In the genomic region with DNA sequence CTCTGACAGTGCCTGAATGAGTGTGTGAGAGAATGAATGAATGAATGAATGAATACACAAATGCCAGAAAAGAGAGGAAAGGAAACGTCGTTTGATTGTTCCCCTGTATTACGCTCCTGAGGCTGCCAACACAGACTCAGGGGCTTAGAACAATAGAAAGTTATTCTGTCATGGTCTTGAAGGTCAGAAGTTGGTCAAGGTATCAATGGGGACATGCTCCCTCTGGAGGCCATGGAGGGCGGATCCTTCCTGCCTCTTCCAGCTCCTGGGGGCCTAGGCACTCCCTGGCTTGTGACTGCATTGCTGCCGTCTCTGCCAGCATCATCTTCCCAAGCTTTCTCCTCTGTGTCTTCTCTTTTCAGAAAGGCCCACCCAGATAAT, we compare ENCODE assay signal across 10 cellular contexts. TPM values are rescaled to one million over a fixed set of nuclear protein-coding genes. Genes with fewer than 3 reads are reported as not detected.
A peak's percentile ranks its signal among the peaks of the same experiment; 100 is the strongest.
DNase-seq lines count a peak whose midpoint lies in the region; ATAC-seq and TF ChIP-seq lines count a peak whose summit lies in the region.
"Had no signal": no experiment of that assay in that cellular context is flagged by ENCODE, and none has a peak within 500 bp of the region (broad histone marks: within the 10 kb centered on the region; RNA-seq: fewer than 3 reads in every experiment).

No MANE protein-coding gene starts in this region.

- intact Hi-C loops in CD14-positive monocyte (cut with micrococcal nuclease) (no loop called here), left colon (cut with DNase I, micrococcal nuclease) (no loop called here)

- H3K4me3 ChIP-seq in WERI-Rb-1 (ENCODE audit: low read depth, low read length) = no peak overlapping the region
- H3K4me3 ChIP-seq: colonic mucosa, SJCRH30 had no signal

- DNase-seq in CD14-positive monocyte (ENCODE audit: low spot score) = no peak
- DNase-seq in HK-2 (ENCODE audit: unreplicated experiment) = peak; percentile 49
- peak; percentile 38 for DNase-seq in WERI-Rb-1
- no peak for DNase-seq in left colon
- DNase-seq in stimulated activated CD4-positive, alpha-beta T cell treated with anti-CD3 and anti-CD28 coated beads, Interleukin-4, amount 100 ng/mL, for 1 hour = no peak
- no peak for DNase-seq in NCI-H1105 (lab: John Stamatoyannopoulos, UW)
- DNase-seq: colonic mucosa had no signal

- H3K36me3 Mint-ChIP-seq in CD14-positive monocyte = peaks cover 5 to 12% of the 10 kb centered on the region in 2 donors

- no peak overlapping the region for H3K27ac ChIP-seq in WERI-Rb-1
- H3K27ac ChIP-seq: colonic mucosa, SJCRH30 had no signal

- TF ChIP-seq CTCF in CD14-positive monocyte (IDR thresholded peaks at IDR 0.05) (peak; percentile 39), WERI-Rb-1 (IDR thresholded peaks at IDR 0.05; ENCODE audit: low read depth, low read length) (peak; percentile 60)

- ATAC-seq in left colon (peak; percentile 53), GM18868 (IDR thresholded peaks at IDR 0.05; ENCODE audit: unreplicated experiment) (no peak), esophagus mucosa (no peak)

- H3K4me3 Mint-ChIP-seq in CD14-positive monocyte = peak overlapping the region in 1 of 2 donors; percentile 8

- H3K9me3 Mint-ChIP-seq in CD14-positive monocyte = peaks cover 0 to 3% (median 0%) of the 10 kb centered on the region in 7 donors

- no peaks in the 10 kb centered on the region for H3K4me1 Mint-ChIP-seq in CD14-positive monocyte

- peaks cover 45 to 57% (median 48%) of the 10 kb centered on the region in 3 donors for H3K27me3 Mint-ChIP-seq in CD14-positive monocyte (ENCODE audit: low read depth in 3 of 3)

- no peaks in the 10 kb centered on the region for H3K9me3 ChIP-seq in WERI-Rb-1 (ENCODE audit: severe bottlenecking)
- H3K9me3 ChIP-seq: colonic mucosa, SJCRH30 had no signal

- H3K27ac Mint-ChIP-seq in CD14-positive monocyte = no peak overlapping the region

- no peaks in the 10 kb centered on the region for H3K36me3 ChIP-seq in WERI-Rb-1
- H3K36me3 ChIP-seq: colonic mucosa, SJCRH30 had no signal

- H3K27me3 ChIP-seq in WERI-Rb-1 (ENCODE audit: insufficient read depth, low read depth, severe bottlenecking) = no peaks in the 10 kb centered on the region

RNA-seq across cellular contexts. Expression of a gene that starts 1.5 kb away (rescaled TPM):
- polyA plus RNA-seq in CD14-positive monocyte = not detected
- not detected for total RNA-seq in left colon
- not detected for total RNA-seq in esophagus mucosa
- total RNA-seq: colonic mucosa, SJCRH30 had no signal

Comparison
In these comparisons a context has a peak if more than half of its experiments do, and no peak if none do; other contexts are left out.
1. DNase-seq: peak in HK-2 (single experiment) and WERI-Rb-1 (single experiment); none in CD14-positive monocyte (single experiment), left colon (0 of 2), stimulated activated CD4-positive, alpha-beta T cell treated with anti-CD3 and anti-CD28 coated beads, Interleukin-4, amount 100 ng/mL, for 1 hour (single experiment) and NCI-H1105 (single experiment).